Comparison of ENCODE assay signal across 12 cellular contexts in the genomic region with DNA sequence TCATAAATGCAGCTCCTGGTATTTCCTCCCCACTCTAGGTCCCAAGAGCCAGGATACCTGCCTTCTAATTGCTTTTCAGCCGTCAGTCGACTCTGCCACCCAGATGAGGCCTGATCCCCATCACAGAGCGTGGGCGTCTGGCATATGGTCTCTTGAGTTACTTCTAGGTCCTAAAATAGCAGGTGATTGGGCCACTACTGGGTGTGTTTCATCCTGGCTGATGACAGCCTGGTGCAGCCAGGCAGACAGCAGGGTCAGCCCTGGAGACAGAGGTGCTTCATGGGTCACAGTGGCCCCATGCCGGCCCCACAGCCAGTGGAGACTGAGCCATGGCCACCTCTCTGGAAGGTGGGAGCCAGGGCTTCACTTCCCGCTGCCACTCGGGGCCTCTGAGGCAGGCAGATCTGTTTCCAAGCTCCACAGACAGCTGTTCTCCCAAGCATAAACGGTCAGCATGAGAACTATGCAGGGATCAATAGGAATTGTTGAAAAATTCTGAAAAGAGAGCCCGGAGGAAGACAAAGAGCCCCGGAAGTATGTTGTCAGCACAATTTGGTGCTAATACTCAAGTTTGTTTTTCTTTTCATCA.
DNase-seq lines count a peak whose midpoint lies in the region; ATAC-seq and TF ChIP-seq lines count a peak whose summit lies in the region.
"Had no signal": no experiment of that assay in that cellular context is flagged by ENCODE, and none has a peak within 500 bp of the region (broad histone marks: within the 10 kb centered on the region; RNA-seq: fewer than 3 reads in every experiment).

No MANE protein-coding gene starts in this region.

- H3K27me3 ChIP-seq in breast epithelium = no peaks in the 10 kb centered on the region
- H3K27me3 ChIP-seq in gastroesophageal sphincter = no peaks in the 10 kb centered on the region

- POLR2A ChIA-PET in MCF 10A (lab: Yijun Ruan, JAX) = no interaction called here

- TF ChIP-seq CTCF in breast epithelium (IDR thresholded peaks at IDR 0.05) = no peak
- TF ChIP-seq CTCF in MCF 10A (IDR thresholded peaks at IDR 0.05; ENCODE audit: unreplicated experiment) = no peak
- TF ChIP-seq CTCF in gastroesophageal sphincter (IDR thresholded peaks at IDR 0.05) = no peak
- no peak for TF ChIP-seq CTCF in osteocyte (IDR thresholded peaks at IDR 0.05)

- H3K9me3 ChIP-seq in breast epithelium (no peaks in the 10 kb centered on the region), gastroesophageal sphincter (no peaks in the 10 kb centered on the region)

- H3K36me3 ChIP-seq in breast epithelium (no peaks in the 10 kb centered on the region), gastroesophageal sphincter (no peaks in the 10 kb centered on the region)

- H3K27me3 Mint-ChIP-seq in MCF 10A (ENCODE audit: insufficient read depth, unreplicated experiment) = peaks cover 12% of the 10 kb centered on the region
- no peaks in the 10 kb centered on the region for H3K27me3 Mint-ChIP-seq in osteocyte (ENCODE audit: unreplicated experiment)

- H3K36me3 Mint-ChIP-seq in MCF 10A (ENCODE audit: insufficient read depth, unreplicated experiment) (no peaks in the 10 kb centered on the region), osteocyte (ENCODE audit: unreplicated experiment) (peaks cover 4% of the 10 kb centered on the region)

- H3K4me3 ChIP-seq in breast epithelium (no peak overlapping the region), gastroesophageal sphincter (no peak overlapping the region)

- TF ChIP-seq POLR2A in breast epithelium (IDR thresholded peaks at IDR 0.05) = no peak
- TF ChIP-seq POLR2A in gastroesophageal sphincter (IDR thresholded peaks at IDR 0.05) = no peak

- H3K4me1 ChIP-seq in breast epithelium (peaks cover 0 to 6% of the 10 kb centered on the region in 2 donors), gastroesophageal sphincter (peaks cover 21 to 100% (median 29%) of the 10 kb centered on the region in 3 donors)

- no peak for TF ChIP-seq EP300 in gastroesophageal sphincter (IDR thresholded peaks at IDR 0.05)

- WGBS in gastroesophageal sphincter (ENCODE audit: low coverage in 1 of 2), 2 donors = 5 to 25% methylated on average over 2 to 3 of the region's 10 CpGs

- intact Hi-C loops in breast epithelium (cut with DNase I; ENCODE audit: low total_unique reads) = no loop called here
- intact Hi-C loops in MCF 10A (cut with micrococcal nuclease) = loop anchor here (5.0 kb wide), 1 partner anchor 98 kb away; no protein-coding TSS in a partner anchor

- H3K27ac Mint-ChIP-seq in MCF 10A (ENCODE audit: low read depth, unreplicated experiment) = no peak overlapping the region
- peak overlapping the region; percentile 69 for H3K27ac Mint-ChIP-seq in osteocyte (ENCODE audit: unreplicated experiment)
- H3K27ac Mint-ChIP-seq: activated naive CD4-positive, alpha-beta T cell treated with anti-CD3 and anti-CD28 coated beads, Interleukin-2, amount 10 ng/mL, durations not matched to agents 7 days and 5 days; B cell had no signal

- no peak for DNase-seq in breast epithelium (ENCODE audit: low spot score in 2 of 2)
- no peak for DNase-seq in MCF 10A (ENCODE audit: unreplicated experiment)
- no peak for DNase-seq in osteocyte (ENCODE audit: extremely low spot score, unreplicated experiment)
- no peak for DNase-seq in KG1 (lab: John Stamatoyannopoulos, UW)
- no peak for DNase-seq in DMS53 treated with DMSO at 0.1 percent for 48 hours (lab: John Stamatoyannopoulos, UW; ENCODE audit: unreplicated experiment)
- DNase-seq in NCI-H345 treated with DMSO at 0.1 percent for 48 hours (lab: John Stamatoyannopoulos, UW; ENCODE audit: unreplicated experiment) = no peak
- DNase-seq: activated naive CD4-positive, alpha-beta T cell treated with anti-CD3 and anti-CD28 coated beads, Interleukin-2, amount 10 ng/mL, durations not matched to agents 7 days and 5 days; NCI-H1105 had no signal

- BruUV-seq in MCF 10A (replicated peaks; lab: Mats Ljungman, UMichigan) = no TSS peak

- ATAC-seq in gastroesophageal sphincter = no peak
- no peak for ATAC-seq in HG02610 (IDR thresholded peaks at IDR 0.05; ENCODE audit: unreplicated experiment)
- ATAC-seq: activated CD4-positive, CD25-positive, alpha-beta regulatory T cell treated with anti-CD3 and anti-CD28 coated beads, Interleukin-2, amount 50 U/mL, for 24 hours had no signal

- H3K27ac ChIP-seq in breast epithelium (peak overlapping the region; percentile 19 to 66), gastroesophageal sphincter (peak overlapping the region; percentile 83 to 88 (median 87))

- no peaks in the 10 kb centered on the region for H3K9me3 Mint-ChIP-seq in MCF 10A (ENCODE audit: unreplicated experiment)
- no peaks in the 10 kb centered on the region for H3K9me3 Mint-ChIP-seq in osteocyte (ENCODE audit: unreplicated experiment)
- H3K9me3 Mint-ChIP-seq: activated naive CD4-positive, alpha-beta T cell treated with anti-CD3 and anti-CD28 coated beads, Interleukin-2, amount 10 ng/mL, durations not matched to agents 7 days and 5 days had no signal

- H3K4me3 Mint-ChIP-seq in MCF 10A (ENCODE audit: unreplicated experiment) = no peak overlapping the region
- H3K4me3 Mint-ChIP-seq in osteocyte (ENCODE audit: unreplicated experiment) = no peak overlapping the region
- H3K4me3 Mint-ChIP-seq: activated naive CD4-positive, alpha-beta T cell treated with anti-CD3 and anti-CD28 coated beads, Interleukin-2, amount 10 ng/mL, durations not matched to agents 7 days and 5 days; B cell had no signal

- CTCF ChIA-PET in MCF 10A (lab: Yijun Ruan, JAX) = interaction anchor here (0.7 kb wide), 1 partner anchor 93 kb away, joined by 3 read pairs; no protein-coding TSS in a partner anchor

- peaks cover 13% of the 10 kb centered on the region for H3K4me1 Mint-ChIP-seq in MCF 10A (ENCODE audit: insufficient read depth, unreplicated experiment)
- H3K4me1 Mint-ChIP-seq in osteocyte (ENCODE audit: unreplicated experiment) = peaks cover 68% of the 10 kb centered on the region
- H3K4me1 Mint-ChIP-seq: B cell had no signal
